ENCODE assay signal across 17 cellular contexts in genomic region chr15:39657714-39658113, GRCh38.
DNase-seq lines count a peak whose midpoint lies in the region; ATAC-seq and TF ChIP-seq lines count a peak whose summit lies in the region.
"Had no signal": no experiment of that assay in that cellular context is flagged by ENCODE, and none has a peak within 500 bp of the region (broad histone marks: within the 10 kb centered on the region; RNA-seq: fewer than 3 reads in every experiment).

No MANE protein-coding gene starts in this region.

- H3K27me3 ChIP-seq in esophagus muscularis mucosa: no peaks in the 10 kb centered on the region

- DNase-seq in GM04503 (ENCODE audit: low read depth) (peak; percentile 52), fibroblast of gingiva (ENCODE audit: low read depth) (peak; percentile 23), pulmonary artery endothelial cell (ENCODE audit: low read depth, low spot score) (peak; percentile 53), occipital lobe (lab: John Stamatoyannopoulos, UW) (no peak), NCI-H2081 (lab: John Stamatoyannopoulos, UW) (no peak), esophagus muscularis mucosa (ENCODE audit: extremely low spot score) (no peak)
- no peak for DNase-seq in activated T-cell treated with anti-CD3 and anti-CD28 coated beads, Interleukin-2, amount 50 U/mL, for 4 hours
- DNase-seq: activated effector memory CD4-positive, alpha-beta T cell treated with Interleukin-2 at 50 U/mL for 16 hours; CD4-positive, CD25-positive, alpha-beta regulatory T cell; endodermal cell; hippocampal formation; NCI-H1105 treated with DMSO at 0.1 percent for 48 hours; NCI-H345; stimulated activated naive CD8-positive, alpha-beta T cell treated with anti-CD3 and anti-CD28 coated beads, Interleukin-15, Interleukin-2, amounts not matched to agents 100 U/mL and 50 U/mL, for 24 hours had no signal

- no peak for TF ChIP-seq POLR2A in esophagus muscularis mucosa (IDR thresholded peaks at IDR 0.05; ENCODE audit: low read depth)

- no peaks in the 10 kb centered on the region for H3K36me3 Mint-ChIP-seq in activated T-cell treated with anti-CD3 and anti-CD28 coated beads, Interleukin-2, amount 50 U/mL, for 4 hours (ENCODE audit: insufficient read depth)
- H3K36me3 Mint-ChIP-seq: CD4-positive, CD25-positive, alpha-beta regulatory T cell had no signal

- H3K4me3 ChIP-seq in esophagus muscularis mucosa: no peak overlapping the region
- H3K4me3 ChIP-seq: HAP-1 had no signal

- H3K27ac ChIP-seq in esophagus muscularis mucosa (replicated peaks in 1 of 4): no peak overlapping the region

- TF ChIP-seq CTCF in esophagus muscularis mucosa (IDR thresholded peaks at IDR 0.05): no peak

- H3K4me3 Mint-ChIP-seq in activated T-cell treated with anti-CD3 and anti-CD28 coated beads, Interleukin-2, amount 50 U/mL, for 4 hours: no peak overlapping the region
- H3K4me3 Mint-ChIP-seq: brain; CD4-positive, CD25-positive, alpha-beta regulatory T cell; endodermal cell had no signal

- TF ChIP-seq EP300 in esophagus muscularis mucosa (IDR thresholded peaks at IDR 0.05): no peak

- peaks cover 0 to 19% (median 12%) of the 10 kb centered on the region in 4 donors for H3K4me1 ChIP-seq in esophagus muscularis mucosa

- intact Hi-C loops in esophagus muscularis mucosa (cut with DNase I): no loop called here

- no peaks in the 10 kb centered on the region for H3K9me3 ChIP-seq in esophagus muscularis mucosa
- H3K9me3 ChIP-seq: HAP-1 had no signal

- no peaks in the 10 kb centered on the region for H3K36me3 ChIP-seq in esophagus muscularis mucosa
- H3K36me3 ChIP-seq: HAP-1 had no signal

- ATAC-seq in SK-N-SH treated with all-trans-retinoic acid at 6 μM for 48 hours: peak; percentile 90
- ATAC-seq in activated T-cell treated with anti-CD3 and anti-CD28 coated beads, Interleukin-2, amount 50 U/mL, for 4 hours: no peak
- ATAC-seq: stimulated activated naive CD8-positive, alpha-beta T cell treated with anti-CD3 and anti-CD28 coated beads, Interleukin-15, Interleukin-2, amounts not matched to agents 100 U/mL and 50 U/mL, for 24 hours had no signal

- no peaks in the 10 kb centered on the region for H3K27me3 Mint-ChIP-seq in activated T-cell treated with anti-CD3 and anti-CD28 coated beads, Interleukin-2, amount 50 U/mL, for 4 hours (ENCODE audit: low read depth)
- H3K27me3 Mint-ChIP-seq: brain had no signal

- H3K9me3 Mint-ChIP-seq in activated T-cell treated with anti-CD3 and anti-CD28 coated beads, Interleukin-2, amount 50 U/mL, for 4 hours: no peaks in the 10 kb centered on the region

- H3K4me1 Mint-ChIP-seq in activated T-cell treated with anti-CD3 and anti-CD28 coated beads, Interleukin-2, amount 50 U/mL, for 4 hours (ENCODE audit: low read depth): no peaks in the 10 kb centered on the region
- H3K4me1 Mint-ChIP-seq: brain; CD4-positive, CD25-positive, alpha-beta regulatory T cell; endodermal cell had no signal

- WGBS in esophagus muscularis mucosa: 69% methylated on average over 3 of the region's 3 CpGs

TF ChIP-seq in SK-N-SH treated with all-trans-retinoic acid at 6 μM for 48 hours, 23 proteins besides CTCF, POLR2A, EP300 and RAD21:
- TF ChIP-seq PPARA (CRISPR knock-in tag; IDR thresholded peaks at IDR 0.05; ENCODE audit: borderline replicate concordance): no peak
- TF ChIP-seq ISL1 (CRISPR knock-in tag; IDR thresholded peaks at IDR 0.05): peak; percentile 75
- no peak for TF ChIP-seq CSDC2 (CRISPR knock-in tag; IDR thresholded peaks at IDR 0.05)
- TF ChIP-seq TOX (CRISPR knock-in tag; IDR thresholded peaks at IDR 0.05; ENCODE audit: borderline replicate concordance): 0 out of 2 replicates have a peak, but pooled peaks have one; percentile 29
- TF ChIP-seq CREB5 (CRISPR knock-in tag; IDR thresholded peaks at IDR 0.05; ENCODE audit: low read depth): peak; percentile 15; the same call in 1 of the 2 replicates

Comparison
In these comparisons a context has a peak if more than half of its experiments do, and no peak if none do; other contexts are left out.
1. DNase-seq: peak in GM04503 (single experiment), fibroblast of gingiva (single experiment) and pulmonary artery endothelial cell (single experiment); none in occipital lobe (single experiment), NCI-H2081 (0 of 2), esophagus muscularis mucosa (single experiment) and activated T-cell treated with anti-CD3 and anti-CD28 coated beads, Interleukin-2, amount 50 U/mL, for 4 hours (single experiment).